8 cellular contexts compared by ENCODE assay signal in genomic region chrX:107659768-107660167, GRCh38. TPM values are rescaled to one million over a fixed set of nuclear protein-coding genes. Genes with fewer than 3 reads are reported as not detected.
DNase-seq lines count a peak whose midpoint lies in the region; TF ChIP-seq lines count a peak whose summit lies in the region.

No MANE protein-coding gene starts in this region.

- H3K4me3 ChIP-seq in fibroblast of villous mesenchyme (ENCODE audit: low read depth, low read length) (no peak overlapping the region), retinal pigment epithelial cell (ENCODE audit: low read length) (no peak overlapping the region)

- TF ChIP-seq RAD21 in Ishikawa (IDR thresholded peaks at IDR 0.05; ENCODE audit: low read depth), result peak; percentile 61

- no peak for TF ChIP-seq EP300 in Ishikawa (IDR thresholded peaks at IDR 0.05; ENCODE audit: borderline replicate concordance)

- TF ChIP-seq CTCF in fibroblast of villous mesenchyme (IDR thresholded peaks at IDR 0.05; ENCODE audit: insufficient read depth, low read depth, low read length) (peak; percentile 71), retinal pigment epithelial cell (conservative IDR thresholded peaks at IDR 0.05; ENCODE audit: low read depth, low read length) (peak; percentile 85)

- DNase-seq in NCI-H1417 (lab: John Stamatoyannopoulos, UW) (peak; percentile 9 to 66 (median 19)), NCI-H1417 treated with DMSO at 0.1 percent for 48 hours (lab: John Stamatoyannopoulos, UW) (no peak), SKM-1 treated with dmso at 0.1 percent for 144 hours (lab: John Stamatoyannopoulos, UW; ENCODE audit: unreplicated experiment) (peak; percentile 35), fibroblast of villous mesenchyme (ENCODE audit: low read depth) (peak; percentile 64), retinal pigment epithelial cell (ENCODE audit: low read depth) (no peak), putamen (ENCODE audit: low spot score) (no peak), COLO668 (lab: John Stamatoyannopoulos, UW; ENCODE audit: unreplicated experiment) (no peak)

TF ChIP-seq in Ishikawa, 13 proteins besides CTCF, POLR2A, EP300 and RAD21:
- TF ChIP-seq REST (IDR thresholded peaks at IDR 0.05; ENCODE audit: low read depth), result no peak
- TF ChIP-seq NFIC (IDR thresholded peaks at IDR 0.05), result no peak
- no peak for TF ChIP-seq TCF12 (IDR thresholded peaks at IDR 0.05; ENCODE audit: low read depth)
- TF ChIP-seq EGR1 (IDR thresholded peaks at IDR 0.05), result no peak
- TF ChIP-seq FOXM1 (IDR thresholded peaks at IDR 0.05; ENCODE audit: borderline replicate concordance, low read depth), result no peak
- TF ChIP-seq USF1 (IDR thresholded peaks at IDR 0.05), result no peak
- TF ChIP-seq MAX (IDR thresholded peaks at IDR 0.05), result no peak
- TF ChIP-seq YY1 (IDR thresholded peaks at IDR 0.05; ENCODE audit: low read depth), result no peak
- TF ChIP-seq TEAD4 (IDR thresholded peaks at IDR 0.05), result no peak
- no peak for TF ChIP-seq TAF1 (IDR thresholded peaks at IDR 0.05; ENCODE audit: low read depth)
- TF ChIP-seq ZBTB7A (IDR thresholded peaks at IDR 0.05; ENCODE audit: low read depth), result no peak

RNA-seq across cellular contexts. Expression of gene PRPS1, which starts 31.5 kb away (rescaled TPM):
- total RNA-seq in fibroblast of villous mesenchyme, result 34.1 and 76.9 TPM in 2 replicates

Comparison
In these comparisons a context has a peak if more than half of its experiments do, and no peak if none do; other contexts are left out.
1. DNase-seq: peak in NCI-H1417 (3 of 3), SKM-1 treated with dmso at 0.1 percent for 144 hours (single experiment) and fibroblast of villous mesenchyme (single experiment); none in NCI-H1417 treated with DMSO at 0.1 percent for 48 hours (single experiment), retinal pigment epithelial cell (single experiment), putamen (single experiment) and COLO668 (single experiment).